ENCODE assay signal across 1 cellular context in genomic region chr6:30212865-30213653, GRCh38.
A peak's percentile ranks its signal among the peaks of the same experiment; 100 is the strongest.
TF ChIP-seq lines count a peak whose summit lies in the region.

TRIM26 (minus strand) TSS chr6:30213406; CDS start chr6:30199103, 14,303 bp downstream.

TF ChIP-seq in WTC11, 78 proteins besides CTCF, POLR2A, EP300 and RAD21 (continued from another document):
- TF ChIP-seq PRDM15 (CRISPR knock-in tag; IDR thresholded peaks at IDR 0.05) (peak; percentile 77), FOXK1 (CRISPR knock-in tag; IDR thresholded peaks at IDR 0.05) (peak; percentile 34), ZNF416 (CRISPR knock-in tag; IDR thresholded peaks at IDR 0.05) (peak; percentile 51; the same call in 1 of the 2 replicates), NR1H2 (CRISPR knock-in tag; IDR thresholded peaks at IDR 0.05) (peak; percentile 16; the same call in 1 of the 2 replicates), CREM (CRISPR knock-in tag; IDR thresholded peaks at IDR 0.05) (peak; percentile 55), SMAD3 (CRISPR knock-in tag; IDR thresholded peaks at IDR 0.05; ENCODE audit: borderline replicate concordance) (0 out of 2 replicates have a peak, but pooled peaks have one; percentile 45), MAX (CRISPR knock-in tag; IDR thresholded peaks at IDR 0.05) (peak; percentile 71), JUN (CRISPR knock-in tag; IDR thresholded peaks at IDR 0.05) (0 out of 2 replicates have a peak, but pooled peaks have one; percentile 35), USF2 (CRISPR knock-in tag; IDR thresholded peaks at IDR 0.05) (no peak), FOXP1 (CRISPR knock-in tag; IDR thresholded peaks at IDR 0.05; ENCODE audit: borderline replicate concordance) (peak; percentile 13; the same call in 1 of the 2 replicates), NFYB (CRISPR knock-in tag; conservative IDR thresholded peaks at IDR 0.05; ENCODE audit: low read depth) (peak; percentile 78), E2F5 (CRISPR knock-in tag; IDR thresholded peaks at IDR 0.05) (peak; percentile 34; the same call in 1 of the 2 replicates), TCF7 (CRISPR knock-in tag; IDR thresholded peaks at IDR 0.05; ENCODE audit: low read depth) (no peak), FOXP4 (CRISPR knock-in tag; IDR thresholded peaks at IDR 0.05) (peak; percentile 74), ZNF232 (CRISPR knock-in tag; IDR thresholded peaks at IDR 0.05) (0 out of 2 replicates have a peak, but pooled peaks have one; percentile 55)
